8 cellular contexts compared by ENCODE assay signal in the genomic region with DNA sequence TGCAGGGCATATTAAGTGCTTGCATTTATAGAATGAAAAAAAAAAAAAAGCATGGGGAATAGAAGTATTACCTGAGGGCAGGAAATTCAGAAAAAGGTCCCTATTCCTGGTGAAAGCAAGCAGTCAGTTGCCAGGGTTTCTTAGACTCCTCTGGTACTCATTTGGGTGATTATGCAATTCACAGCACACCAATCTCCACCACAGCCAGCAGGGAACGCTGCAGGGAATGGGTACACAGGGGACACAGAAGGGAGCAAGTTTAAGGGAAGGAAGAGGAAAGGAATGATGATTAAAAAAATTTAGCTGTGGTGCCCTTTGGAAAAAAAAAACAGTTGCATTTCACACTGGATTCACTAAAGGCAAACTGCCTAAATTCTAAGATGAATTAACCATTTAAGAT. TPM values are rescaled to one million over a fixed set of nuclear protein-coding genes. Genes with fewer than 3 reads are reported as not detected.
DNase-seq lines count a peak whose midpoint lies in the region; ATAC-seq and TF ChIP-seq lines count a peak whose summit lies in the region.

No MANE protein-coding gene starts in this region.

- no peaks in the 10 kb centered on the region for H4K20me1 ChIP-seq in PC-9 (ENCODE audit: insufficient read depth)

- peak overlapping the region; percentile 23; the same call in 1 of the 2 replicates for H3K4me2 ChIP-seq in PC-9

- peak; percentile 9 for DNase-seq in activated naive CD4-positive, alpha-beta T cell treated with anti-CD3 and anti-CD28 coated beads for 36 hours
- no peak for DNase-seq in activated naive CD4-positive, alpha-beta T cell treated with Interleukin-2 at 50 U/mL for 16 hours
- DNase-seq in PC-9 (no peak), omental fat pad (ENCODE audit: low spot score) (no peak), GM13976 (ENCODE audit: low spot score) (no peak), NCI-H1930 (lab: John Stamatoyannopoulos, UW) (no peak)
- no peak for DNase-seq in activated CD4-positive, alpha-beta T cell treated with anti-CD3 and anti-CD28 coated beads for 1 hour

- peaks cover 18% of the 10 kb centered on the region for H3K4me1 ChIP-seq in PC-9 (replicated peaks; ENCODE audit: insufficient read depth)

- intact Hi-C loops in activated naive CD4-positive, alpha-beta T cell treated with anti-CD3 and anti-CD28 coated beads for 36 hours (cut with micrococcal nuclease): loop anchor here (1.0 kb wide), 1 partner anchor 11 kb away; no protein-coding TSS in a partner anchor
- intact Hi-C loops in PC-9 (cut with micrococcal nuclease; ENCODE audit: unreplicated experiment): no loop called here

- H3K9me3 Mint-ChIP-seq in activated naive CD4-positive, alpha-beta T cell treated with anti-CD3 and anti-CD28 coated beads for 36 hours: peaks cover 4% of the 10 kb centered on the region

- no peak overlapping the region for H2AFZ ChIP-seq in PC-9

- no peak overlapping the region for H3K27ac Mint-ChIP-seq in activated naive CD4-positive, alpha-beta T cell treated with anti-CD3 and anti-CD28 coated beads for 36 hours

- ATAC-seq in esophagus mucosa: peak; percentile 67
- ATAC-seq in omental fat pad (ENCODE audit: low FRiP score): peak; percentile 67

- POLR2A ChIA-PET in PC-9 (lab: Charles Lee; ENCODE audit: unreplicated experiment): no interaction called here

- no peak overlapping the region for H3K4me3 Mint-ChIP-seq in activated naive CD4-positive, alpha-beta T cell treated with anti-CD3 and anti-CD28 coated beads for 36 hours

- H3K79me2 ChIP-seq in PC-9 (ENCODE audit: low read depth): peaks cover 33% of the 10 kb centered on the region; the same call in 1 of the 2 replicates

- no peaks in the 10 kb centered on the region; the same call in 1 of the 2 replicates for H3K9me2 ChIP-seq in PC-9 (ENCODE audit: insufficient read depth)

- peaks cover 30% of the 10 kb centered on the region for H3K4me1 Mint-ChIP-seq in activated naive CD4-positive, alpha-beta T cell treated with anti-CD3 and anti-CD28 coated beads for 36 hours (ENCODE audit: low read depth)

- BruUV-seq in PC-9 (replicated peaks; lab: Mats Ljungman, UMichigan): no TSS peak

- CTCF ChIA-PET in activated naive CD4-positive, alpha-beta T cell treated with anti-CD3 and anti-CD28 coated beads for 36 hours (lab: Charles Lee): interaction anchor here (0.8 to 2.3 kb wide), 3 partner anchors 8 to 26 kb away, joined by 3 to 8 read pairs (median 4); no protein-coding TSS in a partner anchor
- CTCF ChIA-PET in PC-9 (lab: Charles Lee): no interaction called here

- no peak overlapping the region for H3K4me3 ChIP-seq in PC-9

- H3K27me3 ChIP-seq in PC-9 (ENCODE audit: insufficient read depth, low read depth): no peaks in the 10 kb centered on the region

- no peaks in the 10 kb centered on the region for H3K27me3 Mint-ChIP-seq in activated naive CD4-positive, alpha-beta T cell treated with anti-CD3 and anti-CD28 coated beads for 36 hours (ENCODE audit: low read depth)

- in situ Hi-C loops in GM13976 (cut with MboI; ENCODE audit: low sequenced_read_pairs, unreplicated experiment): no loop called here

- 0 out of 2 replicates have a peak overlapping the region, but pooled peaks have one; percentile 14 for H3K27ac ChIP-seq in PC-9

- H3F3A ChIP-seq in PC-9 (ENCODE audit: insufficient read depth, low read depth): peaks cover 4% of the 10 kb centered on the region; the same call in 1 of the 2 replicates

- peaks cover 5% of the 10 kb centered on the region for H3K36me3 Mint-ChIP-seq in activated naive CD4-positive, alpha-beta T cell treated with anti-CD3 and anti-CD28 coated beads for 36 hours (ENCODE audit: low read depth)

- H3K9me3 ChIP-seq in PC-9 (ENCODE audit: insufficient read depth, low read depth): no peaks in the 10 kb centered on the region; the same call in 1 of the 2 replicates

- H3K36me3 ChIP-seq in PC-9 (ENCODE audit: low read depth): no peaks in the 10 kb centered on the region

- TF ChIP-seq CTCF in PC-9 (conservative IDR thresholded peaks at IDR 0.05) (0 out of 2 replicates have a peak, but pooled peaks have one; percentile 24), omental fat pad (IDR thresholded peaks at IDR 0.05) (no peak), GM13976 (IDR thresholded peaks at IDR 0.05; ENCODE audit: borderline replicate concordance, control extremely low read depth, extremely low read depth, insufficient read depth, missing control alignments) (no peak)

RNA-seq across cellular contexts. Expression of a gene that starts 14.2 kb away (rescaled TPM):
- total RNA-seq in activated naive CD4-positive, alpha-beta T cell treated with anti-CD3 and anti-CD28 coated beads for 36 hours: 10 to 100 TPM; 27.0 to 27.2 TPM
- total RNA-seq in PC-9 (2021): 15.2 and 19.8 TPM in 2 replicates
- 13.5 TPM for total RNA-seq in esophagus mucosa
- 10 to 100 TPM; 29.5 to 34.5 (median 33.9) TPM for total RNA-seq in omental fat pad
